Comparison of ENCODE assay signal across 12 cellular contexts in the genomic region with DNA sequence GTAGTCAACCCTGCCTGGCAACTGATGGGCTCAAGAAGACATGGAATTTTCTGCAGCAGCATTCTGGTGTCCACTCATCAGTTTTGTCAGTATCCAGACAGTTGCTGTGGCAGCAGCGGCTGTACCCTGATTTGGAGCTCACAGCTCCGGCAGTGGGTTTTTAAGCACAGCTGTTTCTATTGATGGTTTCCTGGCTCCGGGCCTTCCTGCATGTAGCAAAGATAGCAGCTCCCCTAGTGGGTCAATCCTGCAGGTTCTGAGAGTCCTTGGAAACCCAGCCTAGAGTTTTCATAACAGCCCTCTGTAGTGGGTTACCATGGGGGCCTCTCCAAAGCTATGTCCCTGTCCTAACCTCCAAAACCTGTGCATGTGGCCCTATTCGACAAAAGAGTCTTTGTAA.
DNase-seq lines count a peak whose midpoint lies in the region; ATAC-seq and TF ChIP-seq lines count a peak whose summit lies in the region.
"Had no signal": no experiment of that assay in that cellular context is flagged by ENCODE, and none has a peak within 500 bp of the region (broad histone marks: within the 10 kb centered on the region; RNA-seq: fewer than 3 reads in every experiment).

No MANE protein-coding gene starts in this region.

- H2AK5ac ChIP-seq in mesendoderm (ENCODE audit: low read length): no peak overlapping the region
- no peak overlapping the region for H2AK5ac ChIP-seq in mesenchymal stem cell (ENCODE audit: low read length, severe bottlenecking)

- no peak overlapping the region for H3K14ac ChIP-seq in mesenchymal stem cell (ENCODE audit: low read length in 2 of 2)

- H3K4me3 ChIP-seq in BJ (ENCODE audit: low read depth, low read length): no peak overlapping the region
- no peak overlapping the region for H3K4me3 ChIP-seq in choroid plexus epithelial cell (ENCODE audit: low read depth, low read length)
- no peak overlapping the region for H3K4me3 ChIP-seq in mesendoderm (ENCODE audit: low read length)
- H3K4me3 ChIP-seq in mesenchymal stem cell (ENCODE audit: insufficient read depth in 1 of 2, low read depth in 1 of 2, low read length in 2 of 2): no peak overlapping the region
- H3K4me3 ChIP-seq: gastroesophageal sphincter, tibial nerve had no signal

- H3K79me2 ChIP-seq in mesendoderm (ENCODE audit: control insufficient read depth, insufficient read depth, low read length): no peaks in the 10 kb centered on the region

- WGBS in mesendoderm (ENCODE audit: extremely low coverage, insufficient coverage, low lambda C conversion rate): no CpG with 5 or more reads among the region's 4 CpGs
- WGBS in mesenchymal stem cell: 74% methylated on average over 4 of the region's 4 CpGs

- H4K5ac ChIP-seq in mesendoderm (ENCODE audit: low read length): no peak overlapping the region

- POLR2A ChIA-PET in BJ (lab: Charles Lee): no interaction called here

- no peak for ATAC-seq in GM18861 (IDR thresholded peaks at IDR 0.05; ENCODE audit: unreplicated experiment)
- ATAC-seq: gastroesophageal sphincter had no signal

- H3K56ac ChIP-seq in mesendoderm (ENCODE audit: low read length): no peak overlapping the region

- no peaks in the 10 kb centered on the region for H3K79me1 ChIP-seq in mesendoderm (ENCODE audit: low read length)
- no peaks in the 10 kb centered on the region for H3K79me1 ChIP-seq in mesenchymal stem cell (replicated peaks; ENCODE audit: low read length, poor library complexity, severe bottlenecking)

- H3K4me2 ChIP-seq in mesendoderm (ENCODE audit: low read length) (no peak overlapping the region), mesenchymal stem cell (ENCODE audit: low read length, poor library complexity, severe bottlenecking) (no peak overlapping the region)

- H2BK120ac ChIP-seq in mesendoderm (ENCODE audit: low read depth, low read length): no peak overlapping the region
- H2BK120ac ChIP-seq in mesenchymal stem cell (ENCODE audit: low read depth, low read length): no peak overlapping the region

- TF ChIP-seq CTCF in BJ (IDR thresholded peaks at IDR 0.05; ENCODE audit: insufficient read depth, low read depth, low read length) (peak; percentile 25; the same call in 1 of the 2 replicates), choroid plexus epithelial cell (conservative IDR thresholded peaks at IDR 0.05; ENCODE audit: low read depth, low read length) (peak; percentile 65)

- no peak overlapping the region for H2BK12ac ChIP-seq in mesenchymal stem cell (ENCODE audit: low read length in 2 of 2)

- no peak overlapping the region for H3K18ac ChIP-seq in mesendoderm (ENCODE audit: low read length)
- H3K18ac ChIP-seq in mesenchymal stem cell (ENCODE audit: low read depth in 1 of 2, low read length in 2 of 2): no peak overlapping the region

- H4K8ac ChIP-seq in mesendoderm (ENCODE audit: low read depth, low read length) (no peak overlapping the region), mesenchymal stem cell (ENCODE audit: low read length) (no peak overlapping the region)

- peaks cover 10% of the 10 kb centered on the region for H3K9me3 ChIP-seq in mesenchymal stem cell (ENCODE audit: control insufficient read depth, low read length)

- H3K4me1 ChIP-seq in mesendoderm (ENCODE audit: control insufficient read depth, low read depth, low read length) (no peaks in the 10 kb centered on the region), mesenchymal stem cell (ENCODE audit: control insufficient read depth, insufficient read depth, low read depth, low read length) (peaks cover 9% of the 10 kb centered on the region)
- H3K4me1 ChIP-seq: gastroesophageal sphincter, tibial nerve had no signal

- H3K36me3 ChIP-seq in BJ (ENCODE audit: control insufficient read depth, insufficient read depth, low read length) (no peaks in the 10 kb centered on the region), mesendoderm (ENCODE audit: control insufficient read depth, insufficient read depth, low read length) (no peaks in the 10 kb centered on the region), mesenchymal stem cell (ENCODE audit: control insufficient read depth in 1 of 2, insufficient read depth in 2 of 2, low read depth in 1 of 2, low read length in 2 of 2) (no peaks in the 10 kb centered on the region)
- H3K36me3 ChIP-seq: gastroesophageal sphincter, tibial nerve had no signal

- H3K9ac ChIP-seq in mesendoderm (ENCODE audit: low read length) (no peak overlapping the region), mesenchymal stem cell (ENCODE audit: low read length) (no peak overlapping the region)

- H3K23ac ChIP-seq in mesendoderm (ENCODE audit: low read length) (no peak overlapping the region), mesenchymal stem cell (ENCODE audit: low read length in 2 of 2) (no peak overlapping the region)

- CTCF ChIA-PET in BJ (lab: Yijun Ruan, JAX): interaction anchor here (0.6 kb wide), 2 partner anchors 101 to 229 kb away, joined by 3 read pairs; no protein-coding TSS in a partner anchor

- H2BK15ac ChIP-seq in mesendoderm (replicated peaks; ENCODE audit: low read depth) (no peak overlapping the region), mesenchymal stem cell (ENCODE audit: low read depth, poor library complexity, severe bottlenecking) (no peak overlapping the region)

- no peak for DNase-seq in BJ (ENCODE audit: low read depth)
- peak; percentile 69 for DNase-seq in LHCN-M2 (ENCODE audit: low read depth)
- peak; percentile 64 for DNase-seq in choroid plexus epithelial cell (ENCODE audit: low read depth)
- peak; percentile 74 for DNase-seq in mesendoderm
- DNase-seq in NK-92 treated with Interleukin-12 subunit alpha and Interleukin-12 subunit beta, amount 100 ng/mL, for 24 hours (lab: John Stamatoyannopoulos, UW): no peak
- DNase-seq in NCI-H510A treated with DMSO at 0.1 percent for 48 hours (lab: John Stamatoyannopoulos, UW): no peak
- no peak for DNase-seq in mesenchymal stem cell
- DNase-seq: activated CD4-positive, CD25-positive, alpha-beta regulatory T cell treated with anti-CD3 and anti-CD28 coated beads, Interleukin-2, amount 50 U/mL, for 72 hours; SHP77 had no signal

- H3K27me3 ChIP-seq in BJ (ENCODE audit: control insufficient read depth, insufficient read depth, low read length): no peaks in the 10 kb centered on the region
- H3K27me3 ChIP-seq in mesendoderm (ENCODE audit: insufficient read depth, low read length, poor library complexity): no peaks in the 10 kb centered on the region
- peaks cover 0 to 77% of the 10 kb centered on the region in 2 experiments for H3K27me3 ChIP-seq in mesenchymal stem cell (ENCODE audit: control insufficient read depth in 1 of 2, insufficient read depth in 1 of 2, low read length in 2 of 2)
- H3K27me3 ChIP-seq: gastroesophageal sphincter, tibial nerve had no signal

- no peak overlapping the region for H4K91ac ChIP-seq in mesenchymal stem cell (ENCODE audit: low read length)

- H2BK5ac ChIP-seq in mesendoderm (ENCODE audit: low read length) (no peak overlapping the region), mesenchymal stem cell (ENCODE audit: low read depth, low read length, poor library complexity, severe bottlenecking) (no peak overlapping the region)

- H3K27ac ChIP-seq in mesendoderm (ENCODE audit: low read depth, low read length): no peak overlapping the region
- no peak overlapping the region for H3K27ac ChIP-seq in mesenchymal stem cell (ENCODE audit: low read length, poor library complexity, severe bottlenecking)
- H3K27ac ChIP-seq: gastroesophageal sphincter, tibial nerve had no signal

- no peak overlapping the region for H3K4ac ChIP-seq in mesendoderm (ENCODE audit: low read depth, low read length)
- no peak overlapping the region for H3K4ac ChIP-seq in mesenchymal stem cell (ENCODE audit: low read depth in 1 of 2, low read length in 2 of 2)

- no peak overlapping the region for H2AFZ ChIP-seq in mesenchymal stem cell (ENCODE audit: low read depth, low read length)

Comparison
In these comparisons a context has a peak if more than half of its experiments do, and no peak if none do; other contexts are left out.
1. DNase-seq: peak in LHCN-M2 (single experiment), choroid plexus epithelial cell (single experiment) and mesendoderm (single experiment); none in BJ (single experiment), NK-92 treated with Interleukin-12 subunit alpha and Interleukin-12 subunit beta, amount 100 ng/mL, for 24 hours (single experiment), NCI-H510A treated with DMSO at 0.1 percent for 48 hours (single experiment) and mesenchymal stem cell (single experiment).